17 cellular contexts compared by ENCODE assay signal in the genomic region with DNA sequence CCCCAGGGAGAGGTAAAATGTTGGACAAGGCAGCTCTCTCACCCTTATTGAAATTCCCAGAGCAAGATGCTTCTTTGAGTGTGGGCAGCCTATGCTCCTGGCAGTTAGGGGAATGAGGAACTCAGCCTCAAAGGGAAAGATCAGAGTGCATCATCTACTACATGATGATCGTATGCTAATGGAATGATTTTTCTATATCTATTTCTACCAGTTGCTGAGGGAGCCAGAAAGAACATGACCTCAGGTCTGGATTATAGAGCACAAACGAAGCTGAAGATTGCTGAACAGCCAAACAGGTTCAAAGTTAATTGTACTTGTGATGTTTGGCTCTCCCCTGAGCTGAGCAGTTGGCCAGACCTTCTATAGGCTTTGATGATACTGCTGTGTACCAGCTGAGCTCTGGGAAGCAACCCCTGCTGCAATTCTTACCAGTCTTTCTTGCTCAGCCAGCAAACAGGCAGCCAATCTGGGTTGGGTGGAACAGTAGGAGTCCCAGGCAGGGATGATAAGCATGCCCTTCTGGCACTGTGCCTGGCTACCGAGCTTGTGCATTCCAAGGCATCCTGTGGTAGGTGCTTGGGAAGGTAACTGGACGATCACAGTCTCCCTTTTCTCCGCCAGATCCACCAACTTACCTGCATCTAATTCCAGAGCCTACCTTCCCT. TPM values are rescaled to one million over a fixed set of nuclear protein-coding genes. Genes with fewer than 3 reads are reported as not detected.
DNase-seq lines count a peak whose midpoint lies in the region; ATAC-seq and TF ChIP-seq lines count a peak whose summit lies in the region.
"Had no signal": no experiment of that assay in that cellular context is flagged by ENCODE, and none has a peak within 500 bp of the region (broad histone marks: within the 10 kb centered on the region; RNA-seq: fewer than 3 reads in every experiment).

No MANE protein-coding gene starts in this region.

- TF ChIP-seq RAD21 in SK-N-SH (IDR thresholded peaks at IDR 0.05; ENCODE audit: low read length), result no peak

- no peak for TF ChIP-seq EP300 in SK-N-SH (IDR thresholded peaks at IDR 0.05; ENCODE audit: borderline replicate concordance in 1 of 2, low read depth in 1 of 2, low read length in 1 of 2)

- H3K9me3 ChIP-seq in SK-N-SH (no peaks in the 10 kb centered on the region), upper lobe of right lung (no peaks in the 10 kb centered on the region)
- H3K9me3 ChIP-seq: BLaER1 treated with 17β-estradiol and CSF1 and Interleukin-3, amounts not matched to agents 10 nM and 100 nM had no signal

- H3K9ac ChIP-seq in SK-N-SH, result no peak overlapping the region
- H3K9ac ChIP-seq: BLaER1 treated with 17β-estradiol and CSF1 and Interleukin-3, amounts not matched to agents 10 nM and 100 nM had no signal

- H3K27me3 ChIP-seq in SK-N-SH (ENCODE audit: insufficient read depth) (no peaks in the 10 kb centered on the region; the same call in 1 of the 2 replicates), upper lobe of right lung (no peaks in the 10 kb centered on the region)
- H3K27me3 ChIP-seq: BLaER1 treated with 17β-estradiol and CSF1 and Interleukin-3, amounts not matched to agents 10 nM and 100 nM had no signal

- no peak overlapping the region for H3K4me2 ChIP-seq in SK-N-SH
- H3K4me2 ChIP-seq: BLaER1 treated with 17β-estradiol and CSF1 and Interleukin-3, amounts not matched to agents 10 nM and 100 nM had no signal

- WGBS in SK-N-SH (ENCODE audit: low lambda C conversion rate), result 40% methylated on average over 5 of the region's 5 CpGs

- TF ChIP-seq CTCF in SK-N-SH (IDR thresholded peaks at IDR 0.05), result no peak
- TF ChIP-seq CTCF in upper lobe of right lung (IDR thresholded peaks at IDR 0.05), result no peak

- POLR2A ChIA-PET in SK-N-SH (lab: Yijun Ruan, JAX), result no interaction called here

- no peaks in the 10 kb centered on the region for H3F3A ChIP-seq in SK-N-SH (replicated peaks; ENCODE audit: insufficient read depth)

- no peaks in the 10 kb centered on the region for H3K79me2 ChIP-seq in SK-N-SH (ENCODE audit: insufficient read depth)

- ATAC-seq in SK-N-SH treated with all-trans-retinoic acid at 6 μM for 48 hours (peak; percentile 26; the same call in 1 of the 3 replicates), esophagus mucosa (peak; percentile 36), upper lobe of right lung (peak; percentile 60), HG03175 (IDR thresholded peaks at IDR 0.05; ENCODE audit: unreplicated experiment) (no peak)
- ATAC-seq: K562, Panc1 had no signal

- no peaks in the 10 kb centered on the region for H4K20me1 ChIP-seq in SK-N-SH (ENCODE audit: insufficient read depth)
- H4K20me1 ChIP-seq: BLaER1 treated with 17β-estradiol and CSF1 and Interleukin-3, amounts not matched to agents 10 nM and 100 nM had no signal

- H3K4me3 ChIP-seq in SK-N-SH (ENCODE audit: low read depth in 2 of 2, low read length in 1 of 2), result no peak overlapping the region
- no peak overlapping the region for H3K4me3 ChIP-seq in upper lobe of right lung
- H3K4me3 ChIP-seq: BLaER1 treated with 17β-estradiol and CSF1 and Interleukin-3, amounts not matched to agents 10 nM and 100 nM; K562 had no signal

- H3K36me3 ChIP-seq in SK-N-SH (replicated peaks in 1 of 2; ENCODE audit: control insufficient read depth in 1 of 2, insufficient read depth in 2 of 2, low read length in 1 of 2), result no peaks in the 10 kb centered on the region
- no peaks in the 10 kb centered on the region for H3K36me3 ChIP-seq in upper lobe of right lung
- H3K36me3 ChIP-seq: BLaER1 treated with 17β-estradiol and CSF1 and Interleukin-3, amounts not matched to agents 10 nM and 100 nM had no signal

- H3K9me2 ChIP-seq in SK-N-SH, result no peaks in the 10 kb centered on the region

- H2AFZ ChIP-seq in SK-N-SH (ENCODE audit: low read depth), result no peak overlapping the region

- H3K27ac ChIP-seq in SK-N-SH (ENCODE audit: low read depth in 2 of 2, low read length in 1 of 2) (no peak overlapping the region), upper lobe of right lung (no peak overlapping the region)
- H3K27ac ChIP-seq: BLaER1 treated with 17β-estradiol and CSF1 and Interleukin-3, amounts not matched to agents 10 nM and 100 nM had no signal

- DNase-seq in SK-N-SH (no peak), NCI-H226 (peak; percentile 85), upper lobe of right lung (no peak), cerebellar nuclear complex (lab: John Stamatoyannopoulos, UW) (no peak), NCI-H187 (lab: John Stamatoyannopoulos, UW) (no peak)
- DNase-seq: 8988T; CD8-positive, alpha-beta memory T cell; NCI-H1048; NCI-H1436 treated with DMSO at 0.1 percent for 48 hours; NCI-H2081; NCI-H524 had no signal

- intact Hi-C loops in upper lobe of right lung (cut with DNase I), result no loop called here

- peaks cover 0 to under 1% of the 10 kb centered on the region in 2 experiments; a peak in 1 of 4 replicates for H3K4me1 ChIP-seq in SK-N-SH (ENCODE audit: control insufficient read depth in 1 of 2, insufficient read depth in 2 of 2, low read depth in 1 of 2, low read length in 1 of 2)
- no peaks in the 10 kb centered on the region for H3K4me1 ChIP-seq in upper lobe of right lung
- H3K4me1 ChIP-seq: BLaER1 treated with 17β-estradiol and CSF1 and Interleukin-3, amounts not matched to agents 10 nM and 100 nM had no signal

- CTCF ChIA-PET in SK-N-SH (lab: Yijun Ruan, JAX), result no interaction called here

TF ChIP-seq in SK-N-SH treated with all-trans-retinoic acid at 6 μM for 48 hours, 23 proteins besides CTCF, POLR2A, EP300 and RAD21:
- TF ChIP-seq ZFP3 (CRISPR knock-in tag; IDR thresholded peaks at IDR 0.05) (peak; percentile 52; the same call in 1 of the 2 replicates), TOX (CRISPR knock-in tag; IDR thresholded peaks at IDR 0.05; ENCODE audit: borderline replicate concordance) (no peak)

TF ChIP-seq in SK-N-SH, 30 proteins besides CTCF, POLR2A, EP300 and RAD21 (continues in another document):
- no peak for TF ChIP-seq FOSL2 (IDR thresholded peaks at IDR 0.05; ENCODE audit: borderline replicate concordance, low read depth)
- no peak for TF ChIP-seq SMC3 (IDR thresholded peaks at IDR 0.05; ENCODE audit: low read depth, low read length)
- no peak for TF ChIP-seq NRF1 (IDR thresholded peaks at IDR 0.05; ENCODE audit: low read depth, low read length)
- TF ChIP-seq TAF1 (IDR thresholded peaks at IDR 0.05; ENCODE audit: borderline replicate concordance, low read depth, low read length), result no peak
- TF ChIP-seq CHD2 (IDR thresholded peaks at IDR 0.05; ENCODE audit: low read length, partially characterized antibody), result no peak
- TF ChIP-seq, protein P1, sequence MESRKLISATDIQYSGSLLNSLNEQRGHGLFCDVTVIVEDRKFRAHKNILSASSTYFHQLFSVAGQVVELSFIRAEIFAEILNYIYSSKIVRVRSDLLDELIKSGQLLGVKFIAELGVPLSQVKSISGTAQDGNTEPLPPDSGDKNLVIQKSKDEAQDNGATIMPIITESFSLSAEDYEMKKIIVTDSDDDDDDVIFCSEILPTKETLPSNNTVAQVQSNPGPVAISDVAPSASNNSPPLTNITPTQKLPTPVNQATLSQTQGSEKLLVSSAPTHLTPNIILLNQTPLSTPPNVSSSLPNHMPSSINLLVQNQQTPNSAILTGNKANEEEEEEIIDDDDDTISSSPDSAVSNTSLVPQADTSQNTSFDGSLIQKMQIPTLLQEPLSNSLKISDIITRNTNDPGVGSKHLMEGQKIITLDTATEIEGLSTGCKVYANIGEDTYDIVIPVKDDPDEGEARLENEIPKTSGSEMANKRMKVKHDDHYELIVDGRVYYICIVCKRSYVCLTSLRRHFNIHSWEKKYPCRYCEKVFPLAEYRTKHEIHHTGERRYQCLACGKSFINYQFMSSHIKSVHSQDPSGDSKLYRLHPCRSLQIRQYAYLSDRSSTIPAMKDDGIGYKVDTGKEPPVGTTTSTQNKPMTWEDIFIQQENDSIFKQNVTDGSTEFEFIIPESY (IDR thresholded peaks at IDR 0.05; ENCODE audit: borderline replicate concordance, low read depth), result no peak
- TF ChIP-seq ELF1 (IDR thresholded peaks at IDR 0.05), result no peak
- TF ChIP-seq, protein P2, sequence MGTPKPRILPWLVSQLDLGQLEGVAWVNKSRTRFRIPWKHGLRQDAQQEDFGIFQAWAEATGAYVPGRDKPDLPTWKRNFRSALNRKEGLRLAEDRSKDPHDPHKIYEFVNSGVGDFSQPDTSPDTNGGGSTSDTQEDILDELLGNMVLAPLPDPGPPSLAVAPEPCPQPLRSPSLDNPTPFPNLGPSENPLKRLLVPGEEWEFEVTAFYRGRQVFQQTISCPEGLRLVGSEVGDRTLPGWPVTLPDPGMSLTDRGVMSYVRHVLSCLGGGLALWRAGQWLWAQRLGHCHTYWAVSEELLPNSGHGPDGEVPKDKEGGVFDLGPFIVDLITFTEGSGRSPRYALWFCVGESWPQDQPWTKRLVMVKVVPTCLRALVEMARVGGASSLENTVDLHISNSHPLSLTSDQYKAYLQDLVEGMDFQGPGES (IDR thresholded peaks at IDR 0.05; ENCODE audit: low read depth, low read length), result no peak
- no peak for TF ChIP-seq POLR2AphosphoS5 (IDR thresholded peaks at IDR 0.05; ENCODE audit: low read depth, low read length)
- no peak for TF ChIP-seq MXI1 (IDR thresholded peaks at IDR 0.05; ENCODE audit: low read depth, low read length)
- TF ChIP-seq SIN3A (IDR thresholded peaks at IDR 0.05; ENCODE audit: borderline replicate concordance, low read depth, low read length), result no peak
- TF ChIP-seq EZH2phosphoT487 (IDR thresholded peaks at IDR 0.05; ENCODE audit: borderline replicate concordance, low read depth), result no peak
- TF ChIP-seq, protein P3, sequence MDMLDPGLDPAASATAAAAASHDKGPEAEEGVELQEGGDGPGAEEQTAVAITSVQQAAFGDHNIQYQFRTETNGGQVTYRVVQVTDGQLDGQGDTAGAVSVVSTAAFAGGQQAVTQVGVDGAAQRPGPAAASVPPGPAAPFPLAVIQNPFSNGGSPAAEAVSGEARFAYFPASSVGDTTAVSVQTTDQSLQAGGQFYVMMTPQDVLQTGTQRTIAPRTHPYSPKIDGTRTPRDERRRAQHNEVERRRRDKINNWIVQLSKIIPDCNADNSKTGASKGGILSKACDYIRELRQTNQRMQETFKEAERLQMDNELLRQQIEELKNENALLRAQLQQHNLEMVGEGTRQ (IDR thresholded peaks at IDR 0.05; ENCODE audit: borderline replicate concordance, low read depth, low read length), result no peak
- no peak for TF ChIP-seq TEAD4 (IDR thresholded peaks at IDR 0.05; ENCODE audit: borderline replicate concordance, insufficient read depth)
- no peak for TF ChIP-seq NFIC (IDR thresholded peaks at IDR 0.05; ENCODE audit: borderline replicate concordance)

RNA-seq across cellular contexts. Expression of a gene that starts 10.3 kb away (rescaled TPM):
- 6.3 and 7.0 TPM in 2 replicates for polyA plus RNA-seq in SK-N-SH (2012; rRNA removed)
- polyA plus RNA-seq in SK-N-SH (2012; cell fraction: cytosol; rRNA removed), result 4.8 and 6.2 TPM in 2 replicates
- 13.9 and 18.0 TPM in 2 replicates for polyA plus RNA-seq in SK-N-SH (2012; cell fraction: nucleus; rRNA removed)
- 2.0 TPM for total RNA-seq in esophagus mucosa
- total RNA-seq in upper lobe of right lung, result 13.3 TPM
- total RNA-seq: CD8-positive, alpha-beta memory T cell had no signal
- polyA plus RNA-seq: CD8-positive, alpha-beta memory T cell had no signal
